In genomic region chr1:169779970-169780369, GRCh38 we compare ENCODE assay signal across 2 cellular contexts.
A peak's percentile ranks its signal among the peaks of the same experiment; 100 is the strongest.
TF ChIP-seq lines count a peak whose summit lies in the region.

No MANE protein-coding gene starts in this region.

TF ChIP-seq in A549, 52 proteins besides CTCF, POLR2A, EP300 and RAD21 (continued from another document):
- TF ChIP-seq HMGXB4 (CRISPR knock-in tag; IDR thresholded peaks at IDR 0.05; ENCODE audit: borderline replicate concordance) (no peak), NR3C1 (IDR thresholded peaks at IDR 0.05) (no peak), EHMT2 (IDR thresholded peaks at IDR 0.05; ENCODE audit: low read depth) (no peak), NPAS2 (CRISPR knock-in tag; IDR thresholded peaks at IDR 0.05; ENCODE audit: borderline replicate concordance) (no peak), JUN (IDR thresholded peaks at IDR 0.05) (0 out of 5 replicates have a peak, but pooled peaks of 1 of the 2 experiments have one; percentile 24), GATA3 (IDR thresholded peaks at IDR 0.05; ENCODE audit: borderline replicate concordance) (peak; percentile 11; the same call in 1 of the 2 replicates)

TF ChIP-seq in IMR-90, 13 proteins besides CTCF, POLR2A, EP300 and RAD21 (continued from another document):
- no peak for TF ChIP-seq MXI1 (IDR thresholded peaks at IDR 0.05; ENCODE audit: borderline replicate concordance, low read depth, low read length)
